ENCODE assay signal across 9 cellular contexts in genomic region chr16:21663889-21664647, GRCh38. TPM values are rescaled to one million over a fixed set of nuclear protein-coding genes. Genes with fewer than 3 reads are reported as not detected.
DNase-seq lines count a peak whose midpoint lies in the region; ATAC-seq, FAIRE-seq and TF ChIP-seq lines count a peak whose summit lies in the region.
"Had no signal": no experiment of that assay in that cellular context is flagged by ENCODE, and none has a peak within 500 bp of the region (broad histone marks: within the 10 kb centered on the region; RNA-seq: fewer than 3 reads in every experiment).

Gene OTOA, plus strand, starts transcription at chr16:21663968. Its CDS starts 14,547 bp downstream, at chr16:21678515.

- H3K4me1 Mint-ChIP-seq in CD4-positive, alpha-beta T cell (ENCODE audit: low read depth) = peaks cover 36% of the 10 kb centered on the region
- peaks cover 17% of the 10 kb centered on the region for H3K4me1 Mint-ChIP-seq in nephron progenitor cell

- no peaks in the 10 kb centered on the region for H3K9me3 ChIP-seq in CD4-positive, alpha-beta T cell (ENCODE audit: control insufficient read depth, low read length)
- no peaks in the 10 kb centered on the region for H3K9me3 ChIP-seq in SK-N-SH

- WGBS in SK-N-SH (ENCODE audit: low lambda C conversion rate) = 52% methylated on average over 22 of the region's 45 CpGs

- peaks cover 0 to 9% of the 10 kb centered on the region in 2 experiments; a peak in 1 of 4 replicates for H3K4me1 ChIP-seq in SK-N-SH (ENCODE audit: control insufficient read depth in 1 of 2, insufficient read depth in 2 of 2, low read depth in 1 of 2, low read length in 1 of 2)

- CTCF ChIA-PET in CD4-positive, alpha-beta T cell (lab: Charles Lee) = interaction anchor here (1.7 kb wide), 1 partner anchor 45 kb away, joined by 8 read pairs; no protein-coding TSS in a partner anchor
- CTCF ChIA-PET in SK-N-SH (lab: Yijun Ruan, JAX) = interaction anchor here (1.1 to 1.4 kb wide), 2 partner anchors 21 to 80 kb away, joined by 3 to 4 read pairs; no protein-coding TSS in a partner anchor

- no peak within 1 kb of the TSS for H3K27ac ChIP-seq in CD4-positive, alpha-beta T cell (ENCODE audit: low read depth, low read length)
- H3K27ac ChIP-seq in SK-N-SH (ENCODE audit: low read depth in 2 of 2, low read length in 1 of 2) = no peak within 1 kb of the TSS
- H3K27ac ChIP-seq in coronary artery = no peak within 1 kb of the TSS

- H3K27me3 Mint-ChIP-seq in CD4-positive, alpha-beta T cell = no peaks in the 10 kb centered on the region
- H3K27me3 Mint-ChIP-seq in nephron progenitor cell (ENCODE audit: low read depth, poor library complexity) = peaks cover 27% of the 10 kb centered on the region

- ATAC-seq in CD4-positive, alpha-beta T cell (ENCODE audit: poor library complexity) = peak; percentile 56
- ATAC-seq in HG02884 (IDR thresholded peaks at IDR 0.05; ENCODE audit: unreplicated experiment) = no peak

- no peak for TF ChIP-seq CTCF in CD4-positive, alpha-beta T cell (IDR thresholded peaks at IDR 0.05)
- TF ChIP-seq CTCF in SK-N-SH (IDR thresholded peaks at IDR 0.05) = no peak
- no peak for TF ChIP-seq CTCF in coronary artery (IDR thresholded peaks at IDR 0.05)
- no peak for TF ChIP-seq CTCF in nephron progenitor cell (IDR thresholded peaks at IDR 0.05)

- H3K79me2 ChIP-seq in SK-N-SH (ENCODE audit: insufficient read depth) = no peaks in the 10 kb centered on the region

- peaks cover 12% of the 10 kb centered on the region for H3F3A ChIP-seq in SK-N-SH (replicated peaks; ENCODE audit: insufficient read depth)

- peak in 6 of 10 experiments; percentile 12 to 39 (median 26) for DNase-seq in CD4-positive, alpha-beta T cell
- DNase-seq in SK-N-SH (peak; percentile 74), coronary artery (ENCODE audit: low spot score) (no peak), nephron progenitor cell (peak; percentile 34), NCI-H2029 treated with DMSO at 0.1 percent for 48 hours (lab: John Stamatoyannopoulos, UW) (no peak), RCC 7860 (ENCODE audit: low spot score) (no peak), NCI-H187 (lab: John Stamatoyannopoulos, UW) (no peak)
- DNase-seq: SHP77 treated with DMSO at 0.1 percent for 48 hours had no signal

- no peak within 1 kb of the TSS for H3K27ac Mint-ChIP-seq in CD4-positive, alpha-beta T cell
- H3K27ac Mint-ChIP-seq in nephron progenitor cell = no peak within 1 kb of the TSS

- peak within 1 kb of the TSS; percentile 78 for H3K4me3 Mint-ChIP-seq in CD4-positive, alpha-beta T cell
- peak within 1 kb of the TSS; percentile 67 for H3K4me3 Mint-ChIP-seq in nephron progenitor cell

- no peak for FAIRE-seq in RCC 7860 (lab: Jason Lieb, UNC)

- H3K4me3 ChIP-seq in SK-N-SH (ENCODE audit: low read depth in 2 of 2, low read length in 1 of 2) = no peak within 1 kb of the TSS
- peak within 1 kb of the TSS; percentile 65 for H3K4me3 ChIP-seq in coronary artery

- no peak for TF ChIP-seq EP300 in SK-N-SH (IDR thresholded peaks at IDR 0.05; ENCODE audit: borderline replicate concordance in 1 of 2, low read depth in 1 of 2, low read length in 1 of 2)

- no peak within 1 kb of the TSS for H3K9ac ChIP-seq in SK-N-SH

- peaks cover 0 to 4% of the 10 kb centered on the region in 2 experiments for H3K36me3 ChIP-seq in SK-N-SH (replicated peaks in 1 of 2; ENCODE audit: control insufficient read depth in 1 of 2, insufficient read depth in 2 of 2, low read length in 1 of 2)

- H4K20me1 ChIP-seq in SK-N-SH (ENCODE audit: insufficient read depth) = no peaks in the 10 kb centered on the region

- intact Hi-C loops in CD4-positive, alpha-beta T cell (cut with DNase I, micrococcal nuclease) = no loop called here

- TF ChIP-seq RAD21 in SK-N-SH (IDR thresholded peaks at IDR 0.05; ENCODE audit: low read length) = no peak

- POLR2A ChIA-PET in CD4-positive, alpha-beta T cell (lab: Charles Lee) = interaction anchor here (1.1 kb wide), 1 partner anchor 18 kb away, joined by 3 read pairs; no protein-coding TSS in a partner anchor
- POLR2A ChIA-PET in SK-N-SH (lab: Yijun Ruan, JAX) = no interaction called here

- no peaks in the 10 kb centered on the region for H3K9me3 Mint-ChIP-seq in CD4-positive, alpha-beta T cell
- H3K9me3 Mint-ChIP-seq in nephron progenitor cell = peaks cover 6% of the 10 kb centered on the region

- H3K27me3 ChIP-seq in CD4-positive, alpha-beta T cell (ENCODE audit: control insufficient read depth, insufficient read depth, low read length) = no peaks in the 10 kb centered on the region
- no peaks in the 10 kb centered on the region for H3K27me3 ChIP-seq in SK-N-SH (ENCODE audit: insufficient read depth)

- H3K9me2 ChIP-seq in SK-N-SH = no peaks in the 10 kb centered on the region

- no peaks in the 10 kb centered on the region for H3K36me3 Mint-ChIP-seq in CD4-positive, alpha-beta T cell (ENCODE audit: low read depth)
- peaks cover 11% of the 10 kb centered on the region for H3K36me3 Mint-ChIP-seq in nephron progenitor cell (ENCODE audit: low read depth)

- H3K4me2 ChIP-seq in SK-N-SH = no peak within 1 kb of the TSS

- H2AFZ ChIP-seq in SK-N-SH (ENCODE audit: low read depth) = no peak within 1 kb of the TSS

TF ChIP-seq in SK-N-SH, 30 proteins besides CTCF, POLR2A, EP300 and RAD21:
- TF ChIP-seq TAF1 (IDR thresholded peaks at IDR 0.05; ENCODE audit: borderline replicate concordance, low read depth, low read length) (no peak), ELF1 (IDR thresholded peaks at IDR 0.05) (no peak), POLR2AphosphoS5 (IDR thresholded peaks at IDR 0.05; ENCODE audit: low read depth, low read length) (no peak)

RNA-seq across cellular contexts. Expression of gene OTOA, which starts in this region (rescaled TPM):
- total RNA-seq in CD4-positive, alpha-beta T cell = under 1 TPM in 1 of 2 experiments, not detected in 1; 0.19 TPM
- 0.02 TPM in 2 replicates for polyA plus RNA-seq in SK-N-SH (2012; rRNA removed)
- 0.01 and 0.04 TPM in 2 replicates for polyA plus RNA-seq in SK-N-SH (2012; cell fraction: cytosol; rRNA removed)
- 0.10 and 0.29 TPM in 2 replicates for polyA plus RNA-seq in SK-N-SH (2012; cell fraction: nucleus; rRNA removed)

Comparison
In these comparisons a context has a peak if more than half of its experiments do, and no peak if none do; other contexts are left out.
1. Peak in DNase-seq and ATAC-seq in CD4-positive, alpha-beta T cell; RNA of the gene not detected or under 1 TPM.
2. Peak in DNase-seq in SK-N-SH; RNA of the gene not detected or under 1 TPM.